ENCODE assay signal across 1 cellular context in the genomic region with DNA sequence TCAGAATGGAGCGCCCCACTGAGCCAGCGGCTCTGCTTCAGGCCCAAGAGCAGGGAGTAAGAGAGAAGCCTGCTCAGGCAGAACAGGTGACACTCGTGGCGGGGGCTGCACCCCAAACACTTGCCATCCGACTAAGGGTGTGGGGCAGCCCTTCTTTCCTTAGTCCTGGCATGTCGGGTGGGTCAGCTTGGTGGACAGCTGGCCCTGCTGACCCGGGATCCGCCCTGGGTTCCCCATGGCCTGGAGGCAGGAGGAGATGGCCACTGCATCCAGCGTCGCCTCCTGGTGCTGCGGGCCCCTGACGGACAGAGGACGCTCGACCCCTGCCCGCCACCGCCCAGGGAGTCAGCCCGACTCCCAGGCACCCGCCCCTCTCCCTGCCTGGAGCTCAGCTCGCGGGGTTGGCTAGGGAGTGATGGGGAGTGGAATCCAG.
TF ChIP-seq lines count a peak whose summit lies in the region.

No MANE protein-coding gene starts in this region.

TF ChIP-seq in H1, 55 proteins besides CTCF, POLR2A, EP300 and RAD21:
- no peak for TF ChIP-seq TAF1 (IDR thresholded peaks at IDR 0.05; ENCODE audit: low read depth, low read length)
- no peak for TF ChIP-seq GABPA (IDR thresholded peaks at IDR 0.05; ENCODE audit: borderline replicate concordance, insufficient read depth, low read length)
- TF ChIP-seq CTBP2 (IDR thresholded peaks at IDR 0.05; ENCODE audit: borderline replicate concordance, insufficient read depth, insufficient read length, low read length): no peak
- no peak for TF ChIP-seq BRCA1 (IDR thresholded peaks at IDR 0.05; ENCODE audit: low read depth, low read length)
- no peak for TF ChIP-seq ASH2L (IDR thresholded peaks at IDR 0.05; ENCODE audit: low read length)
- no peak for TF ChIP-seq KDM5A (IDR thresholded peaks at IDR 0.05; ENCODE audit: low read length)
